Comparison of ENCODE assay signal across 20 cellular contexts in the genomic region with DNA sequence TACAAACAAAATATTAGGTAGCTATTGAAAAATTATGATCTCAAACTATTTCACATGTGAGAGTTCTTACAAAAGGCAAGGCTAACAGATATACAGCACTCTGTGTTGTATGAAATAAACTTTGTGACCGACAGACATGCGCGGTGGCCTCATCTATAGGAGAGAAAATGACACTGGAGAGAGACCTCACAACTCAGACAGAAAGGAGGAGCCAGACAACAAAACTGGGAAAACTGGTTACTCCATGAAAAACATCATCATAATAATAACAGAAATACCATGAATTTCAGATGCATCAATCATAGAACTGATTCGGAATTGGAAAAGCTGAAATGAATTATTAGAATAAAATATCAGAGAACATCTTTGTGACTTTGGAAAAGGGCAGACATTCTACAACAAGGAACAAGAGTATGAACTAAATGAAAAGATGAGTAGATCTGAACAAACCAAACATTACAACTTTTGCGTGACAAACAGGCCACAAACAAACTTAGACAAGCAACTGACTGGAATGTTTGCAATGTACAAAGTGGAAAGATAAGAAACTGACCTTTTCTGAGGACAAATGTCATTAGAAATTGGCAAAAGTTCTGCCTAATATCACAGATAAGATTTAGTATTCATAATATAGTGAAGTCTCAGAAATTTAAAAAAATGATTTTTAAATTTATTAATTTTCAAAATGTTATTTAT.
DNase-seq lines count a peak whose midpoint lies in the region; ATAC-seq, FAIRE-seq and TF ChIP-seq lines count a peak whose summit lies in the region.
"Had no signal": no experiment of that assay in that cellular context is flagged by ENCODE, and none has a peak within 500 bp of the region (broad histone marks: within the 10 kb centered on the region; RNA-seq: fewer than 3 reads in every experiment).

No MANE protein-coding gene starts in this region.

- H3K36me3 Mint-ChIP-seq in mesothelial cell of epicardium, result peaks cover 29% of the 10 kb centered on the region
- H3K36me3 Mint-ChIP-seq: activated naive CD4-positive, alpha-beta T cell treated with anti-CD3 and anti-CD28 coated beads, Interleukin-2, amount 50 U/mL, for 72 hours had no signal

- H3K9me3 ChIP-seq in upper lobe of right lung, result no peaks in the 10 kb centered on the region
- H3K9me3 ChIP-seq: colonic mucosa had no signal

- peak overlapping the region; percentile 86 for H3K27ac Mint-ChIP-seq in mesothelial cell of epicardium
- H3K27ac Mint-ChIP-seq: activated naive CD4-positive, alpha-beta T cell treated with anti-CD3 and anti-CD28 coated beads, Interleukin-2, amount 50 U/mL, for 72 hours; T-helper 2 cell treated with Interferon-gamma antibody and Interleukin-4, amounts not matched to agents 5 μg/mL and 100 μg/mL, for 36 hours had no signal

- no peak for FAIRE-seq in bronchial epithelial cell (lab: Jason Lieb, UNC)
- FAIRE-seq: endothelial cell of umbilical vein had no signal

- H3K9me3 Mint-ChIP-seq in mesothelial cell of epicardium, result no peaks in the 10 kb centered on the region
- H3K9me3 Mint-ChIP-seq: activated naive CD4-positive, alpha-beta T cell treated with anti-CD3 and anti-CD28 coated beads, Interleukin-2, amount 50 U/mL, for 72 hours; T-helper 2 cell treated with Interferon-gamma antibody and Interleukin-4, amounts not matched to agents 5 μg/mL and 100 μg/mL, for 36 hours had no signal

- peak; percentile 18 for DNase-seq in DMS53 (lab: John Stamatoyannopoulos, UW)
- DNase-seq in DMS53 treated with DMSO at 0.1 percent for 48 hours (lab: John Stamatoyannopoulos, UW; ENCODE audit: unreplicated experiment), result no peak
- peak; percentile 44 for DNase-seq in bronchial epithelial cell (ENCODE audit: low read depth)
- no peak for DNase-seq in mesothelial cell of epicardium (ENCODE audit: low spot score in 2 of 2, unreplicated experiment in 2 of 2)
- no peak for DNase-seq in upper lobe of right lung
- no peak for DNase-seq in NCI-H446 (lab: John Stamatoyannopoulos, UW)
- DNase-seq in NCI-H82 (lab: John Stamatoyannopoulos, UW), result no peak
- DNase-seq: Calu3, colonic mucosa, foreskin melanocyte, midbrain, NCI-H1105, NCI-H2081 treated with DMSO at 0.1 percent for 48 hours, NCI-H526, SHP77 treated with DMSO at 0.1 percent for 48 hours had no signal

- ATAC-seq in upper lobe of right lung (no peak), HG03439 (IDR thresholded peaks at IDR 0.05; ENCODE audit: unreplicated experiment) (no peak)
- ATAC-seq: activated naive CD4-positive, alpha-beta T cell treated with anti-CD3 and anti-CD28 coated beads, Interleukin-2, amount 50 U/mL, for 72 hours had no signal

- no peaks in the 10 kb centered on the region for H3K27me3 ChIP-seq in bronchial epithelial cell (ENCODE audit: control insufficient read depth, insufficient read depth, low read length)
- H3K27me3 ChIP-seq in upper lobe of right lung, result no peaks in the 10 kb centered on the region
- H3K27me3 ChIP-seq: colonic mucosa had no signal

- peaks cover 44% of the 10 kb centered on the region for H3K4me1 Mint-ChIP-seq in mesothelial cell of epicardium

- H3K4me3 ChIP-seq in bronchial epithelial cell (ENCODE audit: low read depth, low read length) (no peak overlapping the region), upper lobe of right lung (no peak overlapping the region)
- H3K4me3 ChIP-seq: colonic mucosa had no signal

- H3K36me3 ChIP-seq in bronchial epithelial cell (ENCODE audit: control insufficient read depth, insufficient read depth, low read length) (peaks cover 3% of the 10 kb centered on the region), upper lobe of right lung (no peaks in the 10 kb centered on the region)
- H3K36me3 ChIP-seq: colonic mucosa had no signal

- no peak for TF ChIP-seq CTCF in bronchial epithelial cell (IDR thresholded peaks at IDR 0.05; ENCODE audit: insufficient read depth, low read length, severe bottlenecking)
- TF ChIP-seq CTCF in mesothelial cell of epicardium (IDR thresholded peaks at IDR 0.05; ENCODE audit: unreplicated experiment), result no peak
- no peak for TF ChIP-seq CTCF in upper lobe of right lung (IDR thresholded peaks at IDR 0.05)

- H3K4me3 Mint-ChIP-seq in mesothelial cell of epicardium, result peak overlapping the region; percentile 3
- H3K4me3 Mint-ChIP-seq: T-helper 2 cell treated with Interferon-gamma antibody and Interleukin-4, amounts not matched to agents 5 μg/mL and 100 μg/mL, for 36 hours had no signal

- H3K27me3 Mint-ChIP-seq in mesothelial cell of epicardium (ENCODE audit: low read depth), result no peaks in the 10 kb centered on the region

- intact Hi-C loops in upper lobe of right lung (cut with DNase I), result no loop called here

- peak overlapping the region; percentile 36 for H3K27ac ChIP-seq in upper lobe of right lung
- H3K27ac ChIP-seq: 22Rv1, colonic mucosa had no signal

- H3K4me1 ChIP-seq in upper lobe of right lung, result peaks cover 35% of the 10 kb centered on the region
- H3K4me1 ChIP-seq: colonic mucosa had no signal

Comparison
In these comparisons a context has a peak if more than half of its experiments do, and no peak if none do; other contexts are left out.
1. DNase-seq: peak in DMS53 (single experiment) and bronchial epithelial cell (single experiment); none in DMS53 treated with DMSO at 0.1 percent for 48 hours (single experiment), mesothelial cell of epicardium (0 of 2), upper lobe of right lung (single experiment), NCI-H446 (0 of 2) and NCI-H82 (single experiment).